ENCODE assay signal across 12 cellular contexts in the genomic region with DNA sequence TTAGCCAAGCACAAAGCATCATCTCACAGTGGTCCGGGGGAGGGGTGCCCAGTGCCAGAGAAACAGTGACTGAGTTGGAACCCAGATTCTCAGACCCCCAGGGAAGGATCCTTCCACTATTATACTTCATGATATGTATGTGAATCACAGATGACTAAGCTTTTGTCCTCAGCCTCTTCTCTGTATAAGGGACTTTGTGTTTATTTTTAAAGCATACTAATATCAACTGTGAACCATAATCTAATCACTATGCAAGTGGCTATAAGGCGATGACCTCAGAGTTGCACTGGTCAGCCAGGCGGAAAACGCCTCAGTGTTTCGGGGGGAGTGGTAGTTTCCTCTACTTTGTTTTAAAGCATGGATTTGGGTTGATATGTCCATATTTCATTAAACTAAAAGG.
DNase-seq lines count a peak whose midpoint lies in the region; ATAC-seq and TF ChIP-seq lines count a peak whose summit lies in the region.
"Had no signal": no experiment of that assay in that cellular context is flagged by ENCODE, and none has a peak within 500 bp of the region (broad histone marks: within the 10 kb centered on the region; RNA-seq: fewer than 3 reads in every experiment).

No MANE protein-coding gene starts in this region.

- H3K9me3 ChIP-seq in SJCRH30 (replicated peaks), result no peaks in the 10 kb centered on the region
- H3K9me3 ChIP-seq in HAP-1, result no peaks in the 10 kb centered on the region; the same call in 1 of the 2 replicates
- H3K9me3 ChIP-seq: vagina had no signal

- H3K4me1 ChIP-seq in SJCRH30 (no peaks in the 10 kb centered on the region), HAP-1 (no peaks in the 10 kb centered on the region)
- H3K4me1 ChIP-seq: vagina had no signal

- DNase-seq in H4 (ENCODE audit: low spot score) (peak; percentile 39), T1000 (lab: John Stamatoyannopoulos, UW) (peak; percentile 11), fibroblast of villous mesenchyme (ENCODE audit: low read depth) (peak; percentile 17), retina (peak; percentile 23), SJCRH30 (no peak), HAP-1 (ENCODE audit: low spot score in 2 of 2) (no peak)
- DNase-seq in activated CD8-positive, alpha-beta memory T cell treated with anti-CD3 and anti-CD28 coated beads for 24 hours, result no peak
- DNase-seq: activated T-cell treated with anti-CD3 and anti-CD28 coated beads for 4 hours, DND-41 had no signal

- no peaks in the 10 kb centered on the region for H3K27me3 ChIP-seq in SJCRH30
- H3K27me3 ChIP-seq in HAP-1 (ENCODE audit: low read depth), result no peaks in the 10 kb centered on the region
- H3K27me3 ChIP-seq: vagina had no signal

- H3K36me3 ChIP-seq in SJCRH30 (no peaks in the 10 kb centered on the region), HAP-1 (replicated peaks) (no peaks in the 10 kb centered on the region)
- H3K36me3 ChIP-seq: vagina had no signal

- in situ Hi-C loops in HAP-1 (cut with MboI; ENCODE audit: low sequenced_read_pairs), result no loop called here

- H3K4me3 ChIP-seq in fibroblast of villous mesenchyme (ENCODE audit: low read depth, low read length), result no peak overlapping the region
- no peak overlapping the region for H3K4me3 ChIP-seq in SJCRH30
- no peak overlapping the region for H3K4me3 ChIP-seq in HAP-1
- H3K4me3 ChIP-seq: skin epidermis, vagina had no signal

- TF ChIP-seq CTCF in fibroblast of villous mesenchyme (IDR thresholded peaks at IDR 0.05; ENCODE audit: insufficient read depth, low read depth, low read length), result no peak

- ATAC-seq in HG03045 (IDR thresholded peaks at IDR 0.05; ENCODE audit: unreplicated experiment), result no peak

- no peak overlapping the region for H3K27ac ChIP-seq in SJCRH30
- H3K27ac ChIP-seq: vagina had no signal

Comparison
In these comparisons a context has a peak if more than half of its experiments do, and no peak if none do; other contexts are left out.
1. DNase-seq: peak in H4 (single experiment), T1000 (single experiment), fibroblast of villous mesenchyme (single experiment) and retina (single experiment); none in SJCRH30 (0 of 2), activated CD8-positive, alpha-beta memory T cell treated with anti-CD3 and anti-CD28 coated beads for 24 hours (single experiment) and HAP-1 (0 of 2).